Comparison of ENCODE assay signal across 12 cellular contexts in the genomic region with DNA sequence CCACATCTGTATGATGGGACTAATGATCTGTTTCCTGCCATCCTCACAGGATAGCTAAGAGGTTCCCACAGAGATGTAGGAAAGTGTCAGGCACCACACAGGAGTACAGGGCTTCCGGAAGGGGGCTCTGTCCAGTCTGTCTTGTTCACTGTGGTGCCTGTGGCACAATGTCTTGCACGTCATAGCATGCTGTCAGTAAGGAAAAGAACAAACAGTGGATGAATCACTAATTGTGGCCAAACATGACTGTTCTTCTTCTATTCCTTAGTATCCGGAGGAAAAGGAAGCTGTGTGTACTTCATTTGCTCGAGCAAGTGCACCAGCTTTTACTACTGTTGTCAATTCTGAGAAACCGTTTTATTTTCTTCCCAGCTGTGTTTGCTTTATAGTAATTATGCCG.
A peak's percentile ranks its signal among the peaks of the same experiment; 100 is the strongest.
DNase-seq lines count a peak whose midpoint lies in the region; ATAC-seq, FAIRE-seq and TF ChIP-seq lines count a peak whose summit lies in the region.
"Had no signal": no experiment of that assay in that cellular context is flagged by ENCODE, and none has a peak within 500 bp of the region (broad histone marks: within the 10 kb centered on the region; RNA-seq: fewer than 3 reads in every experiment).

No MANE protein-coding gene starts in this region.

- in situ Hi-C loops in mammary epithelial cell (cut with MboI; ENCODE audit: low sequenced_read_pairs in 2 of 2): no loop called here

- H3K79me2 ChIP-seq in ACC112 (ENCODE audit: control insufficient read depth, insufficient read depth, low read length, unreplicated experiment) (no peaks in the 10 kb centered on the region), mammary epithelial cell (ENCODE audit: insufficient read depth, low read length) (no peaks in the 10 kb centered on the region), keratinocyte (ENCODE audit: control insufficient read depth, insufficient read depth, low read length) (no peaks in the 10 kb centered on the region), mesendoderm (ENCODE audit: control insufficient read depth, insufficient read depth, low read length) (no peaks in the 10 kb centered on the region)

- dilution Hi-C loops in mammary epithelial cell (cut with HindIII; ENCODE audit: low sequenced_read_pairs): no loop called here
- dilution Hi-C loops in keratinocyte (cut with MboI; ENCODE audit: extremely low pct_ligation_motif_present, low sequenced_read_pairs): no loop called here

- H3K9me3 ChIP-seq in mammary epithelial cell (replicated peaks; ENCODE audit: insufficient read depth, low read length): no peaks in the 10 kb centered on the region
- no peaks in the 10 kb centered on the region for H3K9me3 ChIP-seq in keratinocyte (ENCODE audit: control insufficient read depth, low read depth, low read length)
- H3K9me3 ChIP-seq in CD4-positive, alpha-beta T cell (ENCODE audit: control insufficient read depth, low read length): no peaks in the 10 kb centered on the region
- H3K9me3 ChIP-seq: BLaER1 had no signal

- H3K27ac Mint-ChIP-seq in CD4-positive, alpha-beta T cell: no peak overlapping the region

- no peaks in the 10 kb centered on the region for H3K9me3 Mint-ChIP-seq in CD4-positive, alpha-beta T cell

- no peak overlapping the region for H2BK5ac ChIP-seq in mesendoderm (ENCODE audit: low read length)

- no peak overlapping the region for H2AFZ ChIP-seq in ACC112 (ENCODE audit: low read length, unreplicated experiment)
- H2AFZ ChIP-seq in mammary epithelial cell (ENCODE audit: low read depth, low read length): peak overlapping the region; percentile 31
- H2AFZ ChIP-seq in keratinocyte (ENCODE audit: control insufficient read depth, low read length): no peak overlapping the region

- no peak overlapping the region for H4K5ac ChIP-seq in mesendoderm (ENCODE audit: low read length)

- H3K18ac ChIP-seq in mesendoderm (ENCODE audit: low read length): no peak overlapping the region

- H3K36me3 ChIP-seq in ACC112 (ENCODE audit: insufficient read depth, low read length): no peaks in the 10 kb centered on the region
- H3K36me3 ChIP-seq in mammary epithelial cell (ENCODE audit: insufficient read depth, low read length): peaks cover 7% of the 10 kb centered on the region
- peaks cover 2 to 8% of the 10 kb centered on the region in 2 experiments for H3K36me3 ChIP-seq in keratinocyte (ENCODE audit: control insufficient read depth in 2 of 2, extremely low read depth in 1 of 2, insufficient read depth in 2 of 2, low read length in 2 of 2)
- no peaks in the 10 kb centered on the region for H3K36me3 ChIP-seq in mesendoderm (ENCODE audit: control insufficient read depth, insufficient read depth, low read length)

- CTCF ChIA-PET in mammary epithelial cell (lab: Charles Lee; ENCODE audit: low non-redundant PET): interaction anchor here (0.6 to 1.2 kb wide), 2 partner anchors 99 kb away, joined by 4 to 8 read pairs; no protein-coding TSS in a partner anchor
- CTCF ChIA-PET in CD4-positive, alpha-beta T cell (lab: Charles Lee): interaction anchor here (0.6 kb wide), 1 partner anchor 59 kb away, joined by 3 read pairs; no protein-coding TSS in a partner anchor

- intact Hi-C loops in mammary epithelial cell (cut with micrococcal nuclease): loop anchor here (1.0 kb wide), 1 partner anchor 99 kb away; no protein-coding TSS in a partner anchor
- intact Hi-C loops in CD4-positive, alpha-beta T cell (cut with DNase I, micrococcal nuclease): loop anchor here in 1 of 2 experiments (5.0 kb wide), 1 partner anchor 76 kb away; no protein-coding TSS in a partner anchor

- H3K4me2 ChIP-seq in mammary epithelial cell (ENCODE audit: insufficient read depth, low read depth, low read length) (peak overlapping the region; percentile 48), keratinocyte (ENCODE audit: control insufficient read depth, extremely low read depth, insufficient read depth, low read depth, low read length) (peak overlapping the region; percentile 37), mesendoderm (ENCODE audit: low read length) (no peak overlapping the region)
- H3K4me2 ChIP-seq: BLaER1 had no signal

- H3K4me1 ChIP-seq in ACC112 (ENCODE audit: control insufficient read depth, insufficient read depth, low read length, unreplicated experiment) (peaks cover 10% of the 10 kb centered on the region), mammary epithelial cell (ENCODE audit: insufficient read depth, low read length) (peaks cover 27% of the 10 kb centered on the region), keratinocyte (ENCODE audit: control insufficient read depth, extremely low read depth, insufficient read depth, low read length) (peaks cover 27% of the 10 kb centered on the region), mesendoderm (ENCODE audit: control insufficient read depth, low read depth, low read length) (peaks cover 2% of the 10 kb centered on the region)

- H3K27me3 Mint-ChIP-seq in CD4-positive, alpha-beta T cell: no peaks in the 10 kb centered on the region

- H2BK15ac ChIP-seq in mesendoderm (replicated peaks; ENCODE audit: low read depth): no peak overlapping the region

- BruUV-seq in mammary epithelial cell (replicated peaks; lab: Mats Ljungman, UMichigan): no TSS peak

- H3K56ac ChIP-seq in mesendoderm (ENCODE audit: low read length): no peak overlapping the region

- WGBS in mammary epithelial cell (ENCODE audit: low coverage, missing lambda C conversion rate): 24% methylated on average over 6 of the region's 6 CpGs
- WGBS in mesendoderm (ENCODE audit: extremely low coverage, insufficient coverage, low lambda C conversion rate): no CpG with 5 or more reads among the region's 6 CpGs

- H3K27ac ChIP-seq in ACC112 (ENCODE audit: low read depth, low read length): peak overlapping the region; percentile 76
- H3K27ac ChIP-seq in mammary epithelial cell (ENCODE audit: insufficient read depth, low read depth, low read length): peak overlapping the region; percentile 59
- H3K27ac ChIP-seq in keratinocyte (ENCODE audit: control insufficient read depth, insufficient read depth, low read length): peak overlapping the region; percentile 60
- no peak overlapping the region for H3K27ac ChIP-seq in mesendoderm (ENCODE audit: low read depth, low read length)
- H3K27ac ChIP-seq in CD4-positive, alpha-beta T cell (ENCODE audit: low read depth, low read length): no peak overlapping the region
- H3K27ac ChIP-seq: BLaER1 had no signal

- no peak overlapping the region for H3K4me3 ChIP-seq in ACC112 (ENCODE audit: low read depth, low read length)
- H3K4me3 ChIP-seq in mammary epithelial cell (replicated peaks in 1 of 3; ENCODE audit: insufficient read depth in 1 of 3, low read depth in 2 of 3, low read length in 3 of 3): no peak overlapping the region
- H3K4me3 ChIP-seq in keratinocyte (ENCODE audit: control insufficient read depth in 2 of 3, extremely low read depth in 1 of 3, insufficient read depth in 2 of 3, low read depth in 1 of 3, low read length in 3 of 3): no peak overlapping the region
- no peak overlapping the region for H3K4me3 ChIP-seq in mesendoderm (ENCODE audit: low read length)
- H3K4me3 ChIP-seq: BLaER1, lung had no signal

- H2BK120ac ChIP-seq in mesendoderm (ENCODE audit: low read depth, low read length): no peak overlapping the region

- H3K9me1 ChIP-seq in keratinocyte (ENCODE audit: control insufficient read depth, extremely low read depth, insufficient read depth, low read length): no peaks in the 10 kb centered on the region

- peak in 1 of 2 donors; percentile 63 for TF ChIP-seq CTCF in mammary epithelial cell (conservative IDR thresholded peaks at IDR 0.05 in 1 of 2, IDR thresholded peaks at IDR 0.05 in 1 of 2; ENCODE audit: extremely low read depth in 1 of 2, insufficient read depth in 1 of 2, low read depth in 1 of 2, low read length in 2 of 2)
- peak; percentile 50 to 69 (median 66) for TF ChIP-seq CTCF in keratinocyte (optimal IDR thresholded peaks at IDR 0.05 in 1 of 3, IDR thresholded peaks at IDR 0.05 in 1 of 3, conservative IDR thresholded peaks at IDR 0.05 in 1 of 3; ENCODE audit: extremely low read depth in 1 of 3, insufficient read depth in 2 of 3, low read length in 3 of 3)
- TF ChIP-seq CTCF in CD4-positive, alpha-beta T cell (IDR thresholded peaks at IDR 0.05): no peak

- H3K27me3 ChIP-seq in ACC112 (ENCODE audit: insufficient read depth, low read length) (no peaks in the 10 kb centered on the region), mammary epithelial cell (ENCODE audit: insufficient read depth, low read length) (no peaks in the 10 kb centered on the region), keratinocyte (ENCODE audit: control insufficient read depth, extremely low read depth, insufficient read depth, low read length) (no peaks in the 10 kb centered on the region), mesendoderm (ENCODE audit: insufficient read depth, low read length, poor library complexity) (no peaks in the 10 kb centered on the region)
- no peaks in the 10 kb centered on the region for H3K27me3 ChIP-seq in CD4-positive, alpha-beta T cell (ENCODE audit: control insufficient read depth, insufficient read depth, low read length)
- H3K27me3 ChIP-seq: BLaER1 had no signal

- H4K8ac ChIP-seq in mesendoderm (ENCODE audit: low read depth, low read length): no peak overlapping the region

- DNase-seq in Kasumi-1 (lab: John Stamatoyannopoulos, UW): peak; percentile 39 to 58
- DNase-seq in mammary epithelial cell: peak; percentile 93
- peak; percentile 68 for DNase-seq in keratinocyte (ENCODE audit: low read depth, low spot score)
- DNase-seq in mesendoderm: no peak
- DNase-seq in CD4-positive, alpha-beta T cell: no peak
- no peak for DNase-seq in DMS153 (lab: John Stamatoyannopoulos, UW)
- DNase-seq: activated naive CD4-positive, alpha-beta T cell treated with anti-CD3 and anti-CD28 coated beads, Interleukin-2, amount 50 U/mL, for 16 hours had no signal

- H3K9ac ChIP-seq in mammary epithelial cell (ENCODE audit: insufficient read depth, low read length): no peak overlapping the region
- H3K9ac ChIP-seq in keratinocyte (ENCODE audit: control insufficient read depth, extremely low read depth, insufficient read depth, low read length): peak overlapping the region; percentile 20
- H3K9ac ChIP-seq in mesendoderm (ENCODE audit: low read length): no peak overlapping the region
- H3K9ac ChIP-seq: BLaER1 had no signal

- ATAC-seq in HG03139 (IDR thresholded peaks at IDR 0.05; ENCODE audit: unreplicated experiment): no peak
- ATAC-seq in CD4-positive, alpha-beta T cell (ENCODE audit: poor library complexity): no peak

- no peak overlapping the region for H3K23ac ChIP-seq in mesendoderm (ENCODE audit: low read length)

- FAIRE-seq in keratinocyte (lab: Jason Lieb, UNC): peak; percentile 99
- FAIRE-seq: GM12892 had no signal

- H4K20me1 ChIP-seq in mammary epithelial cell (ENCODE audit: insufficient read depth, low read length) (no peaks in the 10 kb centered on the region), keratinocyte (ENCODE audit: control insufficient read depth, extremely low read depth, insufficient read depth, low read length) (no peaks in the 10 kb centered on the region)
- H4K20me1 ChIP-seq: BLaER1 had no signal

- no peak overlapping the region for H3K4me3 Mint-ChIP-seq in CD4-positive, alpha-beta T cell

- no peaks in the 10 kb centered on the region for H3K4me1 Mint-ChIP-seq in CD4-positive, alpha-beta T cell (ENCODE audit: low read depth)

- H3K36me3 Mint-ChIP-seq in CD4-positive, alpha-beta T cell (ENCODE audit: low read depth): peaks cover 79% of the 10 kb centered on the region

- POLR2A ChIA-PET in CD4-positive, alpha-beta T cell (lab: Charles Lee): no interaction called here

- no peak overlapping the region for H2AK5ac ChIP-seq in mesendoderm (ENCODE audit: low read length)

- H3K4ac ChIP-seq in mesendoderm (ENCODE audit: low read depth, low read length): no peak overlapping the region

- no peaks in the 10 kb centered on the region for H3K79me1 ChIP-seq in mesendoderm (ENCODE audit: low read length)

Comparison
In these comparisons a context has a peak if more than half of its experiments do, and no peak if none do; other contexts are left out.
1. H3K27ac ChIP-seq: peak in ACC112 (single experiment), mammary epithelial cell (single experiment) and keratinocyte (single experiment); none in mesendoderm (single experiment) and CD4-positive, alpha-beta T cell (single experiment).
2. DNase-seq: peak in Kasumi-1 (2 of 2), mammary epithelial cell (single experiment) and keratinocyte (single experiment); none in mesendoderm (single experiment), CD4-positive, alpha-beta T cell (0 of 10) and DMS153 (single experiment).